19 cellular contexts compared by ENCODE assay signal in genomic region chr12:39804479-39805241, GRCh38.
DNase-seq lines count a peak whose midpoint lies in the region; ATAC-seq, FAIRE-seq and TF ChIP-seq lines count a peak whose summit lies in the region.
"Had no signal": no experiment of that assay in that cellular context is flagged by ENCODE, and none has a peak within 500 bp of the region (broad histone marks: within the 10 kb centered on the region; RNA-seq: fewer than 3 reads in every experiment).

No MANE protein-coding gene starts in this region.

- H3K9me3 Mint-ChIP-seq in stimulated activated memory B cell treated with anti-CD40 and anti-IgM and Interleukin-4, amounts not matched to agents 10 μg/mL and 1 μg/mL and 100 μg/mL, for 72 hours: no peaks in the 10 kb centered on the region
- H3K9me3 Mint-ChIP-seq: IgD-negative memory B cell had no signal

- H3K9ac ChIP-seq in liver (ENCODE audit: low read depth in 1 of 2, low read length in 2 of 2) (peak overlapping the region in 1 of 2 donors; percentile 39), HepG2 (ENCODE audit: insufficient read depth, low read depth, low read length) (no peak overlapping the region), K562 (ENCODE audit: insufficient read depth in 1 of 2, low read depth in 2 of 2, low read length in 2 of 2) (no peak overlapping the region; a peak in 1 of 4 replicates)

- CTCF ChIA-PET in HepG2 (lab: Yijun Ruan, JAX; ENCODE audit: low intra/inter-chr PET ratio, low total read pairs) (no interaction called here), K562 (lab: Yijun Ruan, JAX; ENCODE audit: low intra/inter-chr PET ratio) (no interaction called here)

- H3K4me2 ChIP-seq in HepG2 (ENCODE audit: low read depth, low read length): no peak overlapping the region
- no peak overlapping the region for H3K4me2 ChIP-seq in K562 (ENCODE audit: insufficient read depth, low read length)

- H2AFZ ChIP-seq in HepG2 (ENCODE audit: low read length) (no peak overlapping the region), K562 (ENCODE audit: low read depth, low read length) (no peak overlapping the region)

- POLR2A ChIA-PET in HepG2 (lab: Yijun Ruan, JAX) (no interaction called here), K562 (lab: Yijun Ruan, JAX) (no interaction called here)

- ATAC-seq in HepG2: no peak; the same call in 2 of the 3 replicates
- ATAC-seq in K562: peak; percentile 45; the same call in 2 of the 3 replicates
- peak; percentile 42 for ATAC-seq in mucosa of descending colon
- peak; percentile 43 for ATAC-seq in stimulated activated memory B cell treated with anti-CD40 and anti-IgM and Interleukin-4, amounts not matched to agents 10 μg/mL and 1 μg/mL and 100 μg/mL, for 72 hours
- no peak for ATAC-seq in GM21447 (IDR thresholded peaks at IDR 0.05; ENCODE audit: unreplicated experiment)

- H3K4me1 Mint-ChIP-seq in stimulated activated memory B cell treated with anti-CD40 and anti-IgM and Interleukin-4, amounts not matched to agents 10 μg/mL and 1 μg/mL and 100 μg/mL, for 72 hours: no peaks in the 10 kb centered on the region

- BruUV-seq in HepG2 (replicated peaks; lab: Mats Ljungman, UMichigan) (no TSS peak), K562 (replicated peaks; lab: Mats Ljungman, UMichigan) (no TSS peak)

- H3K79me2 ChIP-seq in HepG2 (ENCODE audit: insufficient read depth, low read length) (no peaks in the 10 kb centered on the region), K562 (ENCODE audit: control insufficient read depth, insufficient read depth, low read length) (no peaks in the 10 kb centered on the region)

- in situ Hi-C loops in HepG2 (cut with HindIII; ENCODE audit: extremely low pct_ligation_motif_present, low pct_unique_long_range_greater_than_20kb): no loop called here
- in situ Hi-C loops in K562 (cut with MboI): no loop called here

- TF ChIP-seq CTCF in liver (IDR thresholded peaks at IDR 0.05; ENCODE audit: low read depth, low read length, missing input control) (no peak), HepG2 (CRISPR knock-in tag; IDR thresholded peaks at IDR 0.05) (no peak), K562 (IDR thresholded peaks at IDR 0.05 in 2 of 3, conservative IDR thresholded peaks at IDR 0.05 in 1 of 3; ENCODE audit: insufficient read depth in 2 of 3, low read depth in 1 of 3, low read length in 3 of 3) (no peak), mucosa of descending colon (IDR thresholded peaks at IDR 0.05) (no peak), uterus (IDR thresholded peaks at IDR 0.05) (no peak)

- FAIRE-seq in HepG2 (lab: Jason Lieb, UNC) (no peak), K562 (lab: Jason Lieb, UNC) (no peak), H54 (lab: Jason Lieb, UNC) (no peak)
- FAIRE-seq: A204.1, G401.6 had no signal

- H3K4me1 ChIP-seq in liver (ENCODE audit: control insufficient read depth in 4 of 4, insufficient read depth in 4 of 4, low read length in 3 of 4) (peaks cover 0 to 24% (median 14%) of the 10 kb centered on the region in 4 donors), HepG2 (ENCODE audit: insufficient read depth, low read length) (no peaks in the 10 kb centered on the region), K562 (replicated peaks in 1 of 2; ENCODE audit: control insufficient read depth in 2 of 2, insufficient read depth in 2 of 2, low read length in 2 of 2) (no peaks in the 10 kb centered on the region), mucosa of descending colon (ENCODE audit: low read depth) (no peaks in the 10 kb centered on the region), uterus (no peaks in the 10 kb centered on the region)
- H3K4me1 ChIP-seq: SJCRH30 had no signal

- no peaks in the 10 kb centered on the region for H3K36me3 Mint-ChIP-seq in stimulated activated memory B cell treated with anti-CD40 and anti-IgM and Interleukin-4, amounts not matched to agents 10 μg/mL and 1 μg/mL and 100 μg/mL, for 72 hours

- no peak overlapping the region for H3K27ac Mint-ChIP-seq in stimulated activated memory B cell treated with anti-CD40 and anti-IgM and Interleukin-4, amounts not matched to agents 10 μg/mL and 1 μg/mL and 100 μg/mL, for 72 hours
- H3K27ac Mint-ChIP-seq: HFFc6 had no signal

- intact Hi-C loops in HepG2 (cut with micrococcal nuclease; ENCODE audit: unreplicated experiment): loop anchor here (10.0 kb wide), 1 partner anchor 60 kb away; no protein-coding TSS in a partner anchor
- intact Hi-C loops in K562 (cut with micrococcal nuclease): no loop called here
- intact Hi-C loops in mucosa of descending colon (cut with DNase I, micrococcal nuclease): no loop called here
- intact Hi-C loops in uterus (cut with DNase I; ENCODE audit: low total_unique reads): no loop called here

- no peaks in the 10 kb centered on the region for H3K36me3 ChIP-seq in liver (ENCODE audit: control insufficient read depth in 4 of 4, insufficient read depth in 3 of 4, low read depth in 1 of 4, low read length in 3 of 4)
- no peaks in the 10 kb centered on the region for H3K36me3 ChIP-seq in HepG2 (replicated peaks in 1 of 2; ENCODE audit: control insufficient read depth in 1 of 2, insufficient read depth in 2 of 2, low read length in 2 of 2)
- H3K36me3 ChIP-seq in K562 (ENCODE audit: control insufficient read depth, insufficient read depth, low read length): no peaks in the 10 kb centered on the region; the same call in 2 of the 3 replicates
- no peaks in the 10 kb centered on the region for H3K36me3 ChIP-seq in mucosa of descending colon (ENCODE audit: low read depth)
- no peaks in the 10 kb centered on the region for H3K36me3 ChIP-seq in uterus
- H3K36me3 ChIP-seq: SJCRH30 had no signal

- H3K27me3 ChIP-seq in liver (ENCODE audit: control insufficient read depth in 4 of 4, insufficient read depth in 4 of 4, low read length in 3 of 4) (no peaks in the 10 kb centered on the region), HepG2 (ENCODE audit: control insufficient read depth in 1 of 2, insufficient read depth in 2 of 2, low read length in 2 of 2) (no peaks in the 10 kb centered on the region), K562 (ENCODE audit: control insufficient read depth in 2 of 2, insufficient read depth in 2 of 2, low read length in 2 of 2) (no peaks in the 10 kb centered on the region), uterus (no peaks in the 10 kb centered on the region)
- H3K27me3 ChIP-seq: SJCRH30 had no signal

- TF ChIP-seq RAD21 in liver (IDR thresholded peaks at IDR 0.05): no peak
- TF ChIP-seq RAD21 in HepG2 (CRISPR knock-in tag; IDR thresholded peaks at IDR 0.05): no peak
- no peak for TF ChIP-seq RAD21 in K562 (CRISPR knock-in tag; conservative IDR thresholded peaks at IDR 0.05 in 1 of 2, IDR thresholded peaks at IDR 0.05 in 1 of 2)

- DNase-seq in HepG2 (ENCODE audit: low spot score) (no peak), K562 (ENCODE audit: extremely low read depth in 1 of 4, low spot score in 3 of 4) (no peak), mucosa of descending colon (no peak), uterus (no peak), H54 (ENCODE audit: insufficient read length, low spot score) (no peak)
- DNase-seq: C1 segment of cervical spinal cord, DND-41, GOT3, HFFc6, NCI-H187 treated with DMSO at 0.1 percent for 48 hours, NCI-H526 treated with DMSO at 0.1 percent for 48 hours, RPMI8226, SJCRH30 had no signal

- H3K27ac ChIP-seq in liver (ENCODE audit: low read depth in 1 of 2, low read length in 2 of 2): peak overlapping the region; percentile 3 to 46
- no peak overlapping the region for H3K27ac ChIP-seq in HepG2 (ENCODE audit: extremely low read length, insufficient read depth, low read length)
- no peak overlapping the region for H3K27ac ChIP-seq in K562 (ENCODE audit: extremely low read depth, low read depth, low read length)
- H3K27ac ChIP-seq in uterus: no peak overlapping the region
- H3K27ac ChIP-seq: SJCRH30 had no signal

- H3K27me3 Mint-ChIP-seq in stimulated activated memory B cell treated with anti-CD40 and anti-IgM and Interleukin-4, amounts not matched to agents 10 μg/mL and 1 μg/mL and 100 μg/mL, for 72 hours: no peaks in the 10 kb centered on the region
- H3K27me3 Mint-ChIP-seq: IgD-negative memory B cell had no signal

- 76% methylated on average over 5 of the region's 5 CpGs for WGBS in liver
- 45% methylated on average over 5 of the region's 5 CpGs for WGBS in HepG2 (ENCODE audit: low lambda C conversion rate)
- WGBS in K562 (ENCODE audit: insufficient coverage, low coverage, missing lambda C conversion rate): 39% methylated on average over 5 of the region's 5 CpGs

- no peaks in the 10 kb centered on the region for H3K9me1 ChIP-seq in K562 (ENCODE audit: control insufficient read depth, insufficient read depth, low read length)

- TF ChIP-seq EP300 in HepG2 (IDR thresholded peaks at IDR 0.05; ENCODE audit: low read depth in 2 of 2, low read length in 2 of 2) (no peak), HepG2 (CRISPR knock-in tag; IDR thresholded peaks at IDR 0.05; ENCODE audit: borderline replicate concordance) (no peak), K562 (IDR thresholded peaks at IDR 0.05; ENCODE audit: low read length) (no peak)

- no peaks in the 10 kb centered on the region for H4K20me1 ChIP-seq in HepG2 (ENCODE audit: insufficient read depth, low read length)
- no peaks in the 10 kb centered on the region for H4K20me1 ChIP-seq in K562 (replicated peaks; ENCODE audit: control insufficient read depth, insufficient read depth, low read length)

- peaks cover 0 to 3% (median 1%) of the 10 kb centered on the region in 4 donors for H3K9me3 ChIP-seq in liver (ENCODE audit: control insufficient read depth in 4 of 4, low read length in 3 of 4)
- no peaks in the 10 kb centered on the region for H3K9me3 ChIP-seq in HepG2 (ENCODE audit: low read length)
- H3K9me3 ChIP-seq in K562 (replicated peaks; ENCODE audit: control insufficient read depth, insufficient read depth, low read depth, low read length): no peaks in the 10 kb centered on the region
- no peaks in the 10 kb centered on the region for H3K9me3 ChIP-seq in mucosa of descending colon
- no peaks in the 10 kb centered on the region for H3K9me3 ChIP-seq in uterus
- H3K9me3 ChIP-seq: SJCRH30 had no signal

- TF ChIP-seq POLR2A in HepG2 (IDR thresholded peaks at IDR 0.05; ENCODE audit: insufficient read depth in 1 of 2, low read depth in 2 of 2, low read length in 2 of 2) (no peak), K562 (conservative IDR thresholded peaks at IDR 0.05) (no peak), uterus (IDR thresholded peaks at IDR 0.05) (no peak), H54 (IDR thresholded peaks at IDR 0.05; ENCODE audit: low read depth, low read length) (no peak)

- no peak overlapping the region for H3K4me3 ChIP-seq in liver (ENCODE audit: low read depth in 1 of 3, low read length in 3 of 3)
- no peak overlapping the region for H3K4me3 ChIP-seq in HepG2 (replicated peaks in 1 of 3; ENCODE audit: insufficient read depth in 1 of 3, low read depth in 2 of 3, low read length in 3 of 3)
- H3K4me3 ChIP-seq in K562: no peak overlapping the region
- H3K4me3 ChIP-seq in mucosa of descending colon: no peak overlapping the region
- H3K4me3 ChIP-seq in uterus: no peak overlapping the region
- H3K4me3 ChIP-seq: SJCRH30 had no signal

- no peak overlapping the region for H3K4me3 Mint-ChIP-seq in stimulated activated memory B cell treated with anti-CD40 and anti-IgM and Interleukin-4, amounts not matched to agents 10 μg/mL and 1 μg/mL and 100 μg/mL, for 72 hours
- H3K4me3 Mint-ChIP-seq: HFFc6, IgD-negative memory B cell had no signal

TF ChIP-seq in liver, 16 proteins besides CTCF, POLR2A, EP300 and RAD21 (continues in another document):
- TF ChIP-seq YY1 (IDR thresholded peaks at IDR 0.05): no peak

TF ChIP-seq in HepG2, 621 proteins besides CTCF, POLR2A, EP300 and RAD21 (continues in another document):
- TF ChIP-seq HCFC1 (IDR thresholded peaks at IDR 0.05; ENCODE audit: low read depth, low read length): no peak

Comparison
In these comparisons a context has a peak if more than half of its experiments do, and no peak if none do; other contexts are left out.
1. H3K27ac ChIP-seq: peak in liver (2 of 2); none in HepG2 (single experiment), K562 (single experiment) and uterus (0 of 2).
2. ATAC-seq: peak in K562 (single experiment), mucosa of descending colon (single experiment) and stimulated activated memory B cell treated with anti-CD40 and anti-IgM and Interleukin-4, amounts not matched to agents 10 μg/mL and 1 μg/mL and 100 μg/mL, for 72 hours (single experiment); none in HepG2 (single experiment) and GM21447 (single experiment).